Comparison of ENCODE assay signal across 20 cellular contexts in the genomic region with DNA sequence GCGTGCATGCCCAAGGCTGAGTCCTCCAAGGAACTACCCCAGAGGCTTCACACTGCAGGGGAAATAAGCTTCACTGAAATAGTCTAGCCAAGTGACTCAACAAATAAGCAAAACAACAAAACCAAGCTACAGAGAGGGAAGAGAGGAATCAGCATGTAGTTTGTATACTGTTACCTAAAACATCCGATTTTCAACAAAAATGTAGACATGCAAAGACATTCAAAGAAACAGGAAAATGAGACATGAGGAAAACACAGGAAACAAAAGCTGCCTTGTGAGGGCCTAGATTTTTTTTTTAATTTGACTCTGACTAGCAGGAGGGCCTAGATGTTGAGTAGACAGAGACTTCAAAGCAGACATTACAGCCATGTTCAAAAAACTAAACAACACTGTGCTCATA. TPM values are rescaled to one million over a fixed set of nuclear protein-coding genes. Genes with fewer than 3 reads are reported as not detected.
DNase-seq lines count a peak whose midpoint lies in the region; ATAC-seq and TF ChIP-seq lines count a peak whose summit lies in the region.
"Had no signal": no experiment of that assay in that cellular context is flagged by ENCODE, and none has a peak within 500 bp of the region (broad histone marks: within the 10 kb centered on the region; RNA-seq: fewer than 3 reads in every experiment).

No MANE protein-coding gene starts in this region.

- in situ Hi-C loops in SK-MEL-5 (cut with HindIII; ENCODE audit: low pct_unique_long_range_greater_than_20kb, low sequenced_read_pairs): no loop called here

- no peaks in the 10 kb centered on the region for H3K36me3 ChIP-seq in CD8-positive, alpha-beta T cell (ENCODE audit: insufficient read depth, low read length)

- no peak for TF ChIP-seq CTCF in cardiac fibroblast (IDR thresholded peaks at IDR 0.05; ENCODE audit: low read depth, low read length)
- TF ChIP-seq CTCF in CD8-positive, alpha-beta T cell (IDR thresholded peaks at IDR 0.05): no peak

- no peak overlapping the region for H3K27ac ChIP-seq in CD8-positive, alpha-beta T cell (ENCODE audit: low read depth, low read length)
- H3K27ac ChIP-seq: BLaER1 had no signal

- no peak overlapping the region for H3K27ac Mint-ChIP-seq in activated naive CD4-positive, alpha-beta T cell treated with anti-CD3 and anti-CD28 coated beads, Interleukin-2, amount 10 ng/mL, durations not matched to agents 7 days and 5 days
- no peak overlapping the region for H3K27ac Mint-ChIP-seq in stimulated activated naive B cell treated with anti-CD40 and anti-IgM and Interleukin-4, amounts not matched to agents 10 μg/mL and 1 μg/mL and 100 μg/mL, for 72 hours
- no peak overlapping the region for H3K27ac Mint-ChIP-seq in CD8-positive, alpha-beta T cell
- H3K27ac Mint-ChIP-seq: CD4-positive, alpha-beta memory T cell had no signal

- H3K4me3 ChIP-seq in cardiac fibroblast (replicated peaks in 1 of 2; ENCODE audit: low read depth in 2 of 2, low read length in 2 of 2): no peak overlapping the region
- no peak overlapping the region for H3K4me3 ChIP-seq in CD8-positive, alpha-beta T cell (ENCODE audit: low read depth, low read length)
- H3K4me3 ChIP-seq: BLaER1 had no signal

- no peaks in the 10 kb centered on the region for H3K4me1 ChIP-seq in CD8-positive, alpha-beta T cell (ENCODE audit: insufficient read depth, low read length)

- H3K9me3 Mint-ChIP-seq in activated naive CD4-positive, alpha-beta T cell treated with anti-CD3 and anti-CD28 coated beads, Interleukin-2, amount 10 ng/mL, durations not matched to agents 7 days and 5 days: peaks cover 2% of the 10 kb centered on the region
- peaks cover 0 to 1% of the 10 kb centered on the region in 2 donors for H3K9me3 Mint-ChIP-seq in stimulated activated naive B cell treated with anti-CD40 and anti-IgM and Interleukin-4, amounts not matched to agents 10 μg/mL and 1 μg/mL and 100 μg/mL, for 72 hours
- H3K9me3 Mint-ChIP-seq in CD8-positive, alpha-beta T cell: no peaks in the 10 kb centered on the region

- ATAC-seq in sciatic nerve (peak; percentile 28), HG02763 (IDR thresholded peaks at IDR 0.05; ENCODE audit: unreplicated experiment) (no peak)
- no peak for ATAC-seq in stimulated activated naive B cell treated with anti-CD40 and anti-IgM and Interleukin-4, amounts not matched to agents 10 μg/mL and 1 μg/mL and 100 μg/mL, for 72 hours (replicated peaks)
- no peak for ATAC-seq in CD8-positive, alpha-beta T cell
- ATAC-seq: HCT116 had no signal

- no peak overlapping the region for H3K4me3 Mint-ChIP-seq in activated naive CD4-positive, alpha-beta T cell treated with anti-CD3 and anti-CD28 coated beads, Interleukin-2, amount 10 ng/mL, durations not matched to agents 7 days and 5 days
- no peak overlapping the region for H3K4me3 Mint-ChIP-seq in stimulated activated naive B cell treated with anti-CD40 and anti-IgM and Interleukin-4, amounts not matched to agents 10 μg/mL and 1 μg/mL and 100 μg/mL, for 72 hours
- H3K4me3 Mint-ChIP-seq in CD8-positive, alpha-beta T cell: no peak overlapping the region

- POLR2A ChIA-PET in CD8-positive, alpha-beta T cell (lab: Charles Lee): no interaction called here

- no peaks in the 10 kb centered on the region for H3K9me3 ChIP-seq in CD8-positive, alpha-beta T cell (ENCODE audit: low read length)

- H3K27me3 ChIP-seq in CD8-positive, alpha-beta T cell (ENCODE audit: insufficient read depth, low read length): no peaks in the 10 kb centered on the region
- H3K27me3 ChIP-seq: BLaER1 had no signal

- intact Hi-C loops in sciatic nerve (cut with DNase I): no loop called here
- intact Hi-C loops in CD8-positive, alpha-beta T cell (cut with DNase I, micrococcal nuclease): no loop called here

- H3K27me3 Mint-ChIP-seq in activated naive CD4-positive, alpha-beta T cell treated with anti-CD3 and anti-CD28 coated beads, Interleukin-2, amount 10 ng/mL, durations not matched to agents 7 days and 5 days: no peaks in the 10 kb centered on the region
- H3K27me3 Mint-ChIP-seq in stimulated activated naive B cell treated with anti-CD40 and anti-IgM and Interleukin-4, amounts not matched to agents 10 μg/mL and 1 μg/mL and 100 μg/mL, for 72 hours: no peaks in the 10 kb centered on the region
- peaks cover 4% of the 10 kb centered on the region for H3K27me3 Mint-ChIP-seq in CD8-positive, alpha-beta T cell (ENCODE audit: low read depth)

- H3K36me3 Mint-ChIP-seq in activated naive CD4-positive, alpha-beta T cell treated with anti-CD3 and anti-CD28 coated beads, Interleukin-2, amount 10 ng/mL, durations not matched to agents 7 days and 5 days: no peaks in the 10 kb centered on the region
- no peaks in the 10 kb centered on the region for H3K36me3 Mint-ChIP-seq in stimulated activated naive B cell treated with anti-CD40 and anti-IgM and Interleukin-4, amounts not matched to agents 10 μg/mL and 1 μg/mL and 100 μg/mL, for 72 hours
- no peaks in the 10 kb centered on the region for H3K36me3 Mint-ChIP-seq in CD8-positive, alpha-beta T cell
- H3K36me3 Mint-ChIP-seq: CD4-positive, alpha-beta memory T cell had no signal

- CTCF ChIA-PET in activated naive CD4-positive, alpha-beta T cell treated with anti-CD3 and anti-CD28 coated beads, Interleukin-2, amount 10 ng/mL, durations not matched to agents 7 days and 5 days (lab: Charles Lee): no interaction called here
- CTCF ChIA-PET in CD8-positive, alpha-beta T cell (lab: Charles Lee): interaction anchor here (0.9 kb wide), 1 partner anchor 14 kb away, joined by 3 read pairs; no protein-coding TSS in a partner anchor

- DNase-seq in SK-MEL-5 (ENCODE audit: low read depth, low spot score) (peak; percentile 17), cardiac fibroblast (ENCODE audit: low read depth in 2 of 2) (peak; percentile 9 to 22), foreskin melanocyte (peak; percentile 65), sciatic nerve (ENCODE audit: low spot score) (no peak)
- no peak for DNase-seq in activated naive CD4-positive, alpha-beta T cell treated with anti-CD3 and anti-CD28 coated beads, Interleukin-2, amount 10 ng/mL, durations not matched to agents 7 days and 5 days
- DNase-seq in stimulated activated naive B cell treated with anti-CD40 and anti-IgM and Interleukin-4, amounts not matched to agents 10 μg/mL and 1 μg/mL and 100 μg/mL, for 72 hours: no peak
- DNase-seq in CD8-positive, alpha-beta T cell: no peak
- DNase-seq: CD4-positive, alpha-beta memory T cell; DMS79; GOT3; KG1; NCI-H1105 treated with DMSO at 0.1 percent for 48 hours; NCI-H1694 treated with DMSO at 0.1 percent for 48 hours; NCI-H510A treated with DMSO at 0.1 percent for 48 hours; NCI-H82; RPMI8226; SHP77 treated with DMSO at 0.1 percent for 48 hours had no signal

- H3K4me1 Mint-ChIP-seq in activated naive CD4-positive, alpha-beta T cell treated with anti-CD3 and anti-CD28 coated beads, Interleukin-2, amount 10 ng/mL, durations not matched to agents 7 days and 5 days: no peaks in the 10 kb centered on the region
- H3K4me1 Mint-ChIP-seq in stimulated activated naive B cell treated with anti-CD40 and anti-IgM and Interleukin-4, amounts not matched to agents 10 μg/mL and 1 μg/mL and 100 μg/mL, for 72 hours: no peaks in the 10 kb centered on the region
- peaks cover 12% of the 10 kb centered on the region for H3K4me1 Mint-ChIP-seq in CD8-positive, alpha-beta T cell (ENCODE audit: low read depth)

RNA-seq across cellular contexts. Expression of gene KIF25, which starts 16.6 kb away (rescaled TPM):
- 0.51 TPM in 1 of 2 replicates, not detected in the other for total RNA-seq in SK-MEL-5 (2014; rRNA removed; shearing (Covaris generic))
- not detected in 2 replicates for polyA plus RNA-seq in SK-MEL-5 (2015; cell fraction: cytosol; rRNA removed)
- polyA plus RNA-seq in SK-MEL-5 (2015; cell fraction: nucleus; rRNA removed): not detected in 2 replicates
- 1.6 TPM for total RNA-seq in sciatic nerve
- under 1 TPM in 1 of 2 experiments, not detected in 1; 0.33 TPM for total RNA-seq in CD8-positive, alpha-beta T cell
- total RNA-seq: CD4-positive, alpha-beta memory T cell had no signal
- polyA plus RNA-seq: CD4-positive, alpha-beta memory T cell had no signal

Comparison
In these comparisons a context has a peak if more than half of its experiments do, and no peak if none do; other contexts are left out.
1. DNase-seq: peak in SK-MEL-5 (single experiment), cardiac fibroblast (2 of 2) and foreskin melanocyte (single experiment); none in sciatic nerve (single experiment), activated naive CD4-positive, alpha-beta T cell treated with anti-CD3 and anti-CD28 coated beads, Interleukin-2, amount 10 ng/mL, durations not matched to agents 7 days and 5 days (single experiment), stimulated activated naive B cell treated with anti-CD40 and anti-IgM and Interleukin-4, amounts not matched to agents 10 μg/mL and 1 μg/mL and 100 μg/mL, for 72 hours (single experiment) and CD8-positive, alpha-beta T cell (0 of 7).